ENCODE assay signal across 1 cellular context in the genomic region with DNA sequence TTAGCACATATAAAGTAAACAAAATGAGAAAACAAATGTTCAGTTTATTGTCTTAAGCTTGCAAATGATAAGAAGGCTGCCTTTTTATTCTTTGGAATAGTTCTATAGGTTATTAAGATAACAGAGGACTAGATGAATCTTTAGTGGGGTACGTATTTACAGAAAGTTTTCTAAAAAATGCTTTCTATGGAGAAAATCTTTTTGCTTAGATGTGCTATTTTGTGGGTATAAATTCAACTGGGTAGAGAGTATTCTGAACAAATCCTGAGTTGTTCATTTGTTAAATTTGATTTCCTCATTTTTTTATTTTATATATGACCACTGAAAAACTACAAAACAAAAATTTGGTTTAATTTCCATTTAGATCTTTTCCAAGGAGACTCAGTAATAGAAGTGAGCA.
TF ChIP-seq lines count a peak whose summit lies in the region.

No MANE protein-coding gene starts in this region.

TF ChIP-seq in GM12878, 131 proteins besides CTCF, POLR2A, EP300 and RAD21 (continued from another document):
- TF ChIP-seq SRF (IDR thresholded peaks at IDR 0.05; ENCODE audit: low read depth in 2 of 2, low read length in 2 of 2) (no peak), ZNF207 (IDR thresholded peaks at IDR 0.05; ENCODE audit: borderline replicate concordance) (no peak), SP1 (IDR thresholded peaks at IDR 0.05; ENCODE audit: low read depth, low read length) (no peak), FOS (IDR thresholded peaks at IDR 0.05; ENCODE audit: borderline replicate concordance, extremely low read depth, insufficient read length) (no peak), ZZZ3 (IDR thresholded peaks at IDR 0.05; ENCODE audit: control insufficient read depth, insufficient read length, low read depth) (no peak), NBN (IDR thresholded peaks at IDR 0.05) (no peak), RB1 (IDR thresholded peaks at IDR 0.05; ENCODE audit: borderline replicate concordance) (no peak), ESRRA (IDR thresholded peaks at IDR 0.05; ENCODE audit: low read length) (no peak), MEF2B (IDR thresholded peaks at IDR 0.05; ENCODE audit: partially characterized antibody, poor library complexity, severe bottlenecking) (no peak), NFXL1 (IDR thresholded peaks at IDR 0.05; ENCODE audit: borderline replicate concordance) (no peak)
- TF ChIP-seq, protein P1, sequence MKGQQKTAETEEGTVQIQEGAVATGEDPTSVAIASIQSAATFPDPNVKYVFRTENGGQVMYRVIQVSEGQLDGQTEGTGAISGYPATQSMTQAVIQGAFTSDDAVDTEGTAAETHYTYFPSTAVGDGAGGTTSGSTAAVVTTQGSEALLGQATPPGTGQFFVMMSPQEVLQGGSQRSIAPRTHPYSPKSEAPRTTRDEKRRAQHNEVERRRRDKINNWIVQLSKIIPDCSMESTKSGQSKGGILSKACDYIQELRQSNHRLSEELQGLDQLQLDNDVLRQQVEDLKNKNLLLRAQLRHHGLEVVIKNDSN (IDR thresholded peaks at IDR 0.05; ENCODE audit: borderline replicate concordance, extremely low read length, insufficient read depth, low read depth, low read length) = no peak
